15 cellular contexts compared by ENCODE assay signal in the genomic region with DNA sequence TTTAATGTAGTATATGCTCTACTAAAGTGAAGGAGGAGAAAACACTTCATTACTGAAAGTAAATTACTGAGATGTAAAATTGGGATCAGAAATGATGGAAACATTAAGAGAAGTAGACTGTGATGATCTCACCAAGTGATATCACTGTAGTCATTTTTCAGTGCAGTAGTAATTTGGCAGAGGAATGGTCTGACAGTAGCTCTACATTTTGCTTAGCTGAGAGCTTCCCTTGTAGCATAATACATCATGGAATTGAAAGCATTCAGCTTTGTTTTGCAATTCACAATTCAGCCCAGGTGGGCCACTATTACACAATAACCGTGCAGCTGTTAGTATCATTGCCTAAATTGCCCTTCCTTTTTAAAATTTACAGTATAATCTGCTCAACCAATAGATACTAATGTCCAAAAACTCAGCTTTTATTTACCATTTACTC. TPM values are rescaled to one million over a fixed set of nuclear protein-coding genes. Genes with fewer than 3 reads are reported as not detected.
DNase-seq lines count a peak whose midpoint lies in the region; FAIRE-seq and TF ChIP-seq lines count a peak whose summit lies in the region.
"Had no signal": no experiment of that assay in that cellular context is flagged by ENCODE, and none has a peak within 500 bp of the region (broad histone marks: within the 10 kb centered on the region; RNA-seq: fewer than 3 reads in every experiment).

No MANE protein-coding gene starts in this region.

- no peaks in the 10 kb centered on the region for H3K79me2 ChIP-seq in H1 (ENCODE audit: control insufficient read depth in 1 of 2, insufficient read depth in 2 of 2, low read length in 2 of 2)
- no peaks in the 10 kb centered on the region for H3K79me2 ChIP-seq in osteoblast (ENCODE audit: insufficient read depth, low read length)

- H2AFZ ChIP-seq in H1 (ENCODE audit: low read length) = no peak overlapping the region
- H2AFZ ChIP-seq in osteoblast (ENCODE audit: low read length) = no peak overlapping the region

- peak overlapping the region in 1 of 2 experiments; percentile 21; a peak in 1 of 4 replicates for H3K4me2 ChIP-seq in H1 (ENCODE audit: insufficient read depth in 1 of 2, low read depth in 2 of 2, low read length in 2 of 2)
- H3K4me2 ChIP-seq in osteoblast (ENCODE audit: insufficient read depth, low read length) = peak overlapping the region; percentile 35

- no peak for TF ChIP-seq EP300 in H1 (IDR thresholded peaks at IDR 0.05; ENCODE audit: borderline replicate concordance in 1 of 2, low read depth in 2 of 2, low read length in 2 of 2)

- H2BK15ac ChIP-seq in H1 (ENCODE audit: low read length) = no peak overlapping the region

- H4K20me1 ChIP-seq in H1 (replicated peaks in 1 of 2; ENCODE audit: control insufficient read depth in 1 of 2, insufficient read depth in 2 of 2, low read length in 2 of 2) (no peaks in the 10 kb centered on the region), osteoblast (ENCODE audit: insufficient read depth, low read length) (no peaks in the 10 kb centered on the region)

- no peak overlapping the region for H3K9ac ChIP-seq in H1 (replicated peaks in 1 of 4; ENCODE audit: extremely low read depth in 1 of 4, low read depth in 3 of 4, low read length in 3 of 4)

- 26% methylated on average over 1 of the region's 1 CpG; no CpG with 5 or more reads in 1 of the 2 experiments for WGBS in H1 (ENCODE audit: extremely low coverage in 1 of 2, insufficient coverage in 1 of 2, insufficient read length in 1 of 2, insufficient replicate concordance in 2 of 2, low coverage in 1 of 2, low lambda C conversion rate in 2 of 2, missing lambda C conversion rate in 1 of 2), 2 experiments

- no peak overlapping the region for H2BK20ac ChIP-seq in H1 (ENCODE audit: low read length)

- H3K9me3 ChIP-seq in H1 (ENCODE audit: insufficient read depth in 2 of 2, low read depth in 1 of 2, low read length in 1 of 2) (no peaks in the 10 kb centered on the region), osteoblast (ENCODE audit: low read depth, low read length) (no peaks in the 10 kb centered on the region)

- TF ChIP-seq POLR2A in H1 (IDR thresholded peaks at IDR 0.05; ENCODE audit: control extremely low read depth in 1 of 2, low read depth in 2 of 2, low read length in 2 of 2) = no peak

- TF ChIP-seq RAD21 in H1 (IDR thresholded peaks at IDR 0.05 in 1 of 2, conservative IDR thresholded peaks at IDR 0.05 in 1 of 2; ENCODE audit: low read depth in 2 of 2, low read length in 2 of 2) = no peak

- POLR2A ChIA-PET in H1 (lab: Charles Lee; ENCODE audit: partially characterized antibody) = no interaction called here

- H3K4me3 ChIP-seq in H1 (ENCODE audit: extremely low read depth in 1 of 4, insufficient read depth in 2 of 4, low read depth in 3 of 4, low read length in 4 of 4) = no peak overlapping the region
- H3K4me3 ChIP-seq in osteoblast (ENCODE audit: insufficient read depth, low read length) = no peak overlapping the region

- DNase-seq in NCI-H2107 treated with DMSO at 0.1 percent for 48 hours (lab: John Stamatoyannopoulos, UW; ENCODE audit: unreplicated experiment) (peak; percentile 0), NCI-H2107 (lab: John Stamatoyannopoulos, UW) (no peak), NCI-H345 (lab: John Stamatoyannopoulos, UW) (peak; percentile 59), H1 (ENCODE audit: low read depth in 1 of 2, low spot score in 2 of 2) (no peak), osteoblast (ENCODE audit: insufficient read length, low spot score, missing footprints) (peak; percentile 15), iPS-NIHi7 (ENCODE audit: extremely low spot score) (no peak), globus pallidus (ENCODE audit: low spot score) (no peak), Ammon's horn (ENCODE audit: low spot score) (no peak)
- DNase-seq: activated T-cell treated with anti-CD3 and anti-CD28 coated beads, Interleukin-2, amount 50 U/mL, for 72 hours; caudate nucleus; GDM1; small intestine; stimulated activated CD8-positive, alpha-beta memory T cell treated with anti-CD3 and anti-CD28 coated beads, Interleukin-4, amount 100 ng/mL, for 48 hours had no signal

- H2BK5ac ChIP-seq in H1 (ENCODE audit: low read depth, low read length) = no peak overlapping the region

- no peak overlapping the region for H3K27ac ChIP-seq in H1 (ENCODE audit: low read depth, low read length)
- H3K27ac ChIP-seq in osteoblast (ENCODE audit: low read depth, low read length) = peak overlapping the region; percentile 73

- no peak overlapping the region for H2BK12ac ChIP-seq in H1 (ENCODE audit: low read depth, low read length)

- peaks cover 2 to 13% (median 5%) of the 10 kb centered on the region in 4 experiments; a peak in 6 of 7 replicates for H3K4me1 ChIP-seq in H1 (replicated peaks in 1 of 4; ENCODE audit: control insufficient read depth in 3 of 4, insufficient read depth in 4 of 4, low read length in 3 of 4)
- H3K4me1 ChIP-seq in osteoblast (ENCODE audit: insufficient read depth, low read length) = peaks cover 18% of the 10 kb centered on the region

- no peak overlapping the region for H4K8ac ChIP-seq in H1 (ENCODE audit: extremely low read depth, insufficient read depth, low read length)

- no peak for FAIRE-seq in H1 (lab: Jason Lieb, UNC)

- H3K18ac ChIP-seq in H1 (ENCODE audit: extremely low read depth, low read length) = no peak overlapping the region

- no peak overlapping the region for H2AK5ac ChIP-seq in H1 (ENCODE audit: low read depth, low read length)

- no peak overlapping the region for H4K5ac ChIP-seq in H1 (ENCODE audit: insufficient read length, low read depth, low read length)

- H3K79me1 ChIP-seq in H1 (ENCODE audit: low read depth, low read length) = no peaks in the 10 kb centered on the region

- H3K14ac ChIP-seq in H1 (ENCODE audit: insufficient read length) = no peak overlapping the region

- CTCF ChIA-PET in H1 (lab: Charles Lee; ENCODE audit: partially characterized antibody) = interaction anchor here (0.5 to 1.2 kb wide), 3 partner anchors 31 to 253 kb away, joined by 3 to 4 read pairs (median 3); no protein-coding TSS in a partner anchor

- no peak overlapping the region for H2BK120ac ChIP-seq in H1 (replicated peaks; ENCODE audit: low read depth, low read length)

- no peak overlapping the region for H4K91ac ChIP-seq in H1 (replicated peaks; ENCODE audit: insufficient read length, low read length)

- TF ChIP-seq CTCF in H1 (IDR thresholded peaks at IDR 0.05; ENCODE audit: control extremely low read depth in 1 of 3, insufficient read depth in 1 of 3, low read depth in 1 of 3, low read length in 3 of 3) (no peak), osteoblast (IDR thresholded peaks at IDR 0.05; ENCODE audit: extremely low read depth, low read depth, low read length) (no peak)

- H3K27me3 ChIP-seq in H1 (replicated peaks in 1 of 4; ENCODE audit: control insufficient read depth in 3 of 4, extremely low read depth in 1 of 4, insufficient read depth in 3 of 4, low read length in 3 of 4) (peaks cover 0 to 1% (median 0%) of the 10 kb centered on the region in 4 experiments; a peak in 1 of 7 replicates), osteoblast (ENCODE audit: insufficient read depth, low read length) (no peaks in the 10 kb centered on the region)

- H3K4ac ChIP-seq in H1 (replicated peaks; ENCODE audit: insufficient read length, low read depth, low read length) = no peak overlapping the region

- H3K36me3 ChIP-seq in H1 (ENCODE audit: control insufficient read depth in 2 of 4, insufficient read depth in 4 of 4, low read length in 3 of 4) = no peaks in the 10 kb centered on the region
- no peaks in the 10 kb centered on the region for H3K36me3 ChIP-seq in osteoblast (ENCODE audit: insufficient read depth, low read length)

- H3K56ac ChIP-seq in H1 (replicated peaks; ENCODE audit: insufficient read length, low read depth, low read length) = no peak overlapping the region

- H3K23me2 ChIP-seq in H1 (ENCODE audit: low read depth, low read length) = no peaks in the 10 kb centered on the region

- H3K23ac ChIP-seq in H1 (ENCODE audit: insufficient read length) = no peak overlapping the region

TF ChIP-seq in H1, 55 proteins besides CTCF, POLR2A, EP300 and RAD21:
- TF ChIP-seq BRCA1 (IDR thresholded peaks at IDR 0.05; ENCODE audit: low read depth, low read length) (no peak), CEBPB (IDR thresholded peaks at IDR 0.05; ENCODE audit: low read depth, low read length) (peak; percentile 94), RBBP5 (IDR thresholded peaks at IDR 0.05; ENCODE audit: borderline replicate concordance, low read depth, low read length) (no peak)
TF ChIP-seq in H1: peak in this region for 1.

RNA-seq across cellular contexts. Expression of a gene that starts 19.4 kb away (rescaled TPM):
- total RNA-seq in H1 (2021; fragmentation: NEBNext Ultra II Directional; extraction: Animal tissue kit (Norgen Biotek cat#: 25700)) = not detected in 2 replicates
- not detected in 2 replicates for polyA plus RNA-seq in H1 (2011; rRNA removed)
- polyA plus RNA-seq in H1 (2011; cell fraction: cytosol; rRNA removed) = not detected
- polyA plus RNA-seq in H1 (2011; cell fraction: nucleus; rRNA removed) = not detected
- polyA plus RNA-seq in H1 (2012, experiment 1 of 2) = not detected in 4 replicates
- not detected for polyA plus RNA-seq in H1 (2012, experiment 2 of 2)
- polyA plus RNA-seq in H1 (2013, experiment 1 of 2) = 0.06 TPM
- polyA plus RNA-seq in H1 (2013, experiment 2 of 2) = 0.04 TPM
- polyA minus RNA-seq in H1 (2011; rRNA and poly(A)+ RNA removed) = not detected in 2 replicates
- not detected for polyA minus RNA-seq in H1 (2011; cell fraction: cytosol; rRNA and poly(A)+ RNA removed)
- not detected for polyA minus RNA-seq in H1 (2011; cell fraction: nucleus; rRNA and poly(A)+ RNA removed)
- total RNA-seq in osteoblast = 2.2 and 3.5 TPM in 2 replicates
- total RNA-seq: activated T-cell treated with anti-CD3 and anti-CD28 coated beads, Interleukin-2, amount 50 U/mL, for 72 hours; mononuclear cell; RPMI7951 had no signal

Comparison
In these comparisons a context has a peak if more than half of its experiments do, and no peak if none do; other contexts are left out.
1. DNase-seq: peak in NCI-H2107 treated with DMSO at 0.1 percent for 48 hours (single experiment), NCI-H345 (single experiment) and osteoblast (single experiment); none in NCI-H2107 (single experiment), H1 (0 of 2), iPS-NIHi7 (single experiment), globus pallidus (single experiment) and Ammon's horn (single experiment).